15 cellular contexts compared by ENCODE assay signal in the genomic region with DNA sequence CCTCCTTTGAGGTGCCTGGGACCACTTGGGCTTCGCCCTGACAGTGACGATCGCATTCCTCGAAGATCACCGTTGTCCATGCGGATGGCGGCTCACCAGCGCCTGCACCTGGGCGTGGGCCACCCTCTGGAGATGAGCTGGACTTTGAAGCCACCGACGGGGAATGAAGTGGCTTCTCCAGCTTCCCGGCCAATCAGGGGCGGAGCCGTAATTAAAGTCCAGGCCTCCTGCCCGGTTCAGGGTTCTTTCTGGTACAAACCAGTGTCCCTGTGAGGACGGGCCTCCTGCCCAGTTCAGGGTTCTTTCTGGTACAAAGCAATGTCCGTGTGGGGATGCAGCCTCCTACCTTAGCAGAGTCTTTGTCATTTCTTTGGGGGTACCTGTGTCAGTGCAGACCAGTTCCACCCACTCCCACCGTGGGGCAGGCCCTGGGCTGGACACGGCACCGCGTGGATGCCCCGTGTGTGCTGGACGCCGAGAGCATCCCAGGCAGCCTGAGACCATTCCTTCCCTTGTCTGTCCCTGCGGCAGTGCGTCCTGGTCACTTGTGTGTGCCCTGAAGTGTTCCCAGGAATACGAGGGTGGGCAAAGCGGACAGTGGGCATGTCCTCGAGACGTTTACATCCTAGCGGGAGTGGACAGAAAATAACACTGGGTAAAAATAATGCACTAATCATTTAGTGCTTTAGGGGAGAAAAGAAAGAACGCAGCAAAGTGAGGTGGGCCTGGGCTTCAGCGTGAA. TPM values are rescaled to one million over a fixed set of nuclear protein-coding genes. Genes with fewer than 3 reads are reported as not detected.
"Had no signal": no experiment of that assay in that cellular context is flagged by ENCODE, and none has a peak within 500 bp of the region (broad histone marks: within the 10 kb centered on the region; RNA-seq: fewer than 3 reads in every experiment).

No MANE protein-coding gene starts in this region.

- H3K27ac ChIP-seq: prostate gland had no signal

- DNase-seq: activated B cell treated with CpG ODN at 0.5 μM for 24 hours; activated CD4-positive, alpha-beta T cell treated with anti-CD3 and anti-CD28 coated beads, Interleukin-2, amount 10 ng/mL, durations not matched to agents 7 days and 5 days; activated naive CD4-positive, alpha-beta T cell treated with anti-CD3 and anti-CD28 coated beads for 36 hours; central memory CD4-positive, alpha-beta T cell; effector memory CD4-positive, alpha-beta T cell; hippocampal formation; kidney glomerular epithelial cell; naive B cell; stimulated activated naive CD4-positive, alpha-beta T cell; T-helper 2 cell had no signal

- H3K9me3 ChIP-seq: prostate gland had no signal

- H3K4me3 ChIP-seq: lung, prostate gland had no signal

- ATAC-seq: sciatic nerve had no signal

- H3K36me3 ChIP-seq: prostate gland had no signal

- FAIRE-seq: TTC549 had no signal

RNA-seq across cellular contexts. Expression of a gene that starts 55.0 kb away (rescaled TPM):
- total RNA-seq: activated B cell treated with CpG ODN at 0.5 μM for 24 hours; activated CD4-positive, alpha-beta T cell treated with anti-CD3 and anti-CD28 coated beads, Interleukin-2, amount 10 ng/mL, durations not matched to agents 7 days and 5 days; activated naive CD4-positive, alpha-beta T cell treated with anti-CD3 and anti-CD28 coated beads for 36 hours; epithelial cell of proximal tubule had no signal
